ENCODE assay signal across 1 cellular context in genomic region chr1:91791103-91791502, GRCh38.
TF ChIP-seq lines count a peak whose summit lies in the region.

No MANE protein-coding gene starts in this region.

TF ChIP-seq in HEK293, 187 proteins besides CTCF, POLR2A, EP300 and RAD21 (continued from another document and continues in another):
- TF ChIP-seq ZNF645 (tag by site-specific recombination; IDR thresholded peaks at IDR 0.05) (no peak), ZNF449 (tag by site-specific recombination; IDR thresholded peaks at IDR 0.05) (no peak), ZNF473 (tag by site-specific recombination; IDR thresholded peaks at IDR 0.05) (no peak), ATF2 (tag by site-specific recombination; IDR thresholded peaks at IDR 0.05; ENCODE audit: low read depth) (no peak), KLF10 (tag by site-specific recombination; IDR thresholded peaks at IDR 0.05) (peak; percentile 34; the same call in 1 of the 2 replicates), ZBTB26 (tag by site-specific recombination; optimal IDR thresholded peaks at IDR 0.05) (no peak), KLF9 (tag by site-specific recombination; IDR thresholded peaks at IDR 0.05; ENCODE audit: low read depth) (no peak), IKZF3 (tag by site-specific recombination; IDR thresholded peaks at IDR 0.05) (peak; percentile 64; the same call in 1 of the 2 replicates), ZNF571 (tag by site-specific recombination; IDR thresholded peaks at IDR 0.05) (no peak), ZNF155 (tag by site-specific recombination; IDR thresholded peaks at IDR 0.05) (no peak), ZNF544 (tag by site-specific recombination; IDR thresholded peaks at IDR 0.05) (no peak), MZF1 (tag by site-specific recombination; IDR thresholded peaks at IDR 0.05; ENCODE audit: borderline replicate concordance) (peak; percentile 75), TCF7L2 (IDR thresholded peaks at IDR 0.05; ENCODE audit: borderline replicate concordance, low read depth, low read length) (peak; percentile 74; the same call in 1 of the 2 replicates), ZNF404 (tag by site-specific recombination; IDR thresholded peaks at IDR 0.05) (no peak), MYNN (tag by site-specific recombination; IDR thresholded peaks at IDR 0.05; ENCODE audit: borderline replicate concordance) (no peak), SP7 (tag by site-specific recombination; IDR thresholded peaks at IDR 0.05) (peak; percentile 61; the same call in 1 of the 2 replicates), GLI4 (tag by site-specific recombination; IDR thresholded peaks at IDR 0.05) (no peak), HOXD13 (CRISPR knock-in tag; IDR thresholded peaks at IDR 0.05; ENCODE audit: borderline replicate concordance) (no peak), ZNF37A (tag by site-specific recombination; IDR thresholded peaks at IDR 0.05) (no peak), GLIS1 (tag by site-specific recombination; IDR thresholded peaks at IDR 0.05) (peak; percentile 91), ZNF692 (tag by site-specific recombination; IDR thresholded peaks at IDR 0.05) (no peak), SETDB1 (IDR thresholded peaks at IDR 0.05; ENCODE audit: insufficient read length, low read length) (no peak), ZNF704 (tag by site-specific recombination; IDR thresholded peaks at IDR 0.05) (no peak), PRDM6 (tag by site-specific recombination; IDR thresholded peaks at IDR 0.05) (peak; percentile 61; the same call in 1 of the 2 replicates), HOXC10 (CRISPR knock-in tag; IDR thresholded peaks at IDR 0.05) (no peak), ZNF639 (tag by site-specific recombination; IDR thresholded peaks at IDR 0.05) (no peak), ZNF394 (tag by site-specific recombination; IDR thresholded peaks at IDR 0.05; ENCODE audit: borderline replicate concordance) (no peak), ZSCAN5A (tag by site-specific recombination; IDR thresholded peaks at IDR 0.05) (no peak), ZNF19 (tag by site-specific recombination; IDR thresholded peaks at IDR 0.05; ENCODE audit: low read depth) (no peak), ZXDB (tag by site-specific recombination; IDR thresholded peaks at IDR 0.05) (peak; percentile 30; the same call in 1 of the 2 replicates), ZNF335 (tag by site-specific recombination; conservative IDR thresholded peaks at IDR 0.05) (no peak), WT1 (tag by site-specific recombination; IDR thresholded peaks at IDR 0.05) (peak; percentile 86), ZNF514 (tag by site-specific recombination; IDR thresholded peaks at IDR 0.05) (no peak), ZNF18 (tag by site-specific recombination; IDR thresholded peaks at IDR 0.05) (peak; percentile 79), ZNF664 (tag by site-specific recombination; IDR thresholded peaks at IDR 0.05) (no peak), ZNF561 (tag by site-specific recombination; IDR thresholded peaks at IDR 0.05; ENCODE audit: borderline replicate concordance) (0 out of 2 replicates have a peak, but pooled peaks have one; percentile 27), ZFP41 (tag by site-specific recombination; IDR thresholded peaks at IDR 0.05; ENCODE audit: borderline replicate concordance) (no peak), ZNF660 (tag by site-specific recombination; IDR thresholded peaks at IDR 0.05) (no peak), KLF7 (tag by site-specific recombination; IDR thresholded peaks at IDR 0.05; ENCODE audit: borderline replicate concordance) (no peak), REST (tag by site-specific recombination; IDR thresholded peaks at IDR 0.05) (no peak), ZNF138 (tag by site-specific recombination; IDR thresholded peaks at IDR 0.05; ENCODE audit: borderline replicate concordance) (no peak), ZBTB6 (tag by site-specific recombination; IDR thresholded peaks at IDR 0.05) (0 out of 2 replicates have a peak, but pooled peaks have one; percentile 10), YY2 (tag by site-specific recombination; IDR thresholded peaks at IDR 0.05) (no peak), KLF1 (tag by site-specific recombination; IDR thresholded peaks at IDR 0.05) (no peak)
